27 cellular contexts compared by ENCODE assay signal in the genomic region with DNA sequence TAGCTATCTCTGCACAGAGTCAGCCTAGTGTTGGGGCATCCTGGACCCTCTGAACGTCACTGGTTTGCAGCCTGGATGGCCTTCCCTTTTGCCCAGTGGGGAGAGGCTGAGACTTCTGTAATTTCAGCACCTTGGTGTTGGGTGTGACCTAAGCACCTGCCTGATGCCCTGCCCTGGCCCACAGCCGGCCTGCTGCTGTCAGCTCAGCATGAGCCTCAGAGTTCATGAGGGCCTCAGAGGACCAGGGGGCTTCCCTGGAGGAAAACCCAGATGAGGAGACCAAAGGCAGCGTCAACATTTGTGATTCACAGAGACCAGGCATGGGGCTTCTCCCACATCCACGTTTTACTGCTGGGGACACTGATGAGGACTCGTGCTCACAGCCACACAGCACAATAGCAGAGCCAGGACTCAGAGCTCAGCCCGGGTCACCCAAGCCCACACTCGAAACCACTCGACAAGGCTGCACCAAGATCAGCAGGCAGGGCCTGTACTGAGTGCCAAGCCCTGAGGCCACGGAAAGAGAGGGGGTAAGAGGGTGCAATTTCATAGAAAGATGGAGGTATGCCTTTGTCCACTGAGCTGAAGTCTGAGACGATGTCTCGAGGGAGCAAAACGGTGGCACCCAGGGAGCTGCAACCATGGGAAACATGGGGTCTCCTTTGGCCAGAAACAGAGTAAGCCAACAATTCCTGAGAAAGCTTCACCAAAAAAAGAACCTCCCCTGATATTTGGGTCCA. TPM values are rescaled to one million over a fixed set of nuclear protein-coding genes. Genes with fewer than 3 reads are reported as not detected.
DNase-seq lines count a peak whose midpoint lies in the region; ATAC-seq and TF ChIP-seq lines count a peak whose summit lies in the region.
"Had no signal": no experiment of that assay in that cellular context is flagged by ENCODE, and none has a peak within 500 bp of the region (broad histone marks: within the 10 kb centered on the region; RNA-seq: fewer than 3 reads in every experiment).

No MANE protein-coding gene starts in this region.

- H3K9me3 Mint-ChIP-seq in endodermal cell: peaks cover 7% of the 10 kb centered on the region

- H3K9ac ChIP-seq in endodermal cell (ENCODE audit: extremely low read depth, low read length, poor library complexity, severe bottlenecking) (no peak overlapping the region), mucosa of stomach (ENCODE audit: low read length) (peak overlapping the region; percentile 58)
- H3K9ac ChIP-seq: GM23248 had no signal

- H3K9me3 ChIP-seq in heart left ventricle (peaks cover 0 to 16% (median 1%) of the 10 kb centered on the region in 12 donors), endodermal cell (ENCODE audit: control insufficient read depth, low read length) (no peaks in the 10 kb centered on the region), mucosa of stomach (ENCODE audit: control insufficient read depth, low read length) (no peaks in the 10 kb centered on the region), upper lobe of right lung (no peaks in the 10 kb centered on the region)
- H3K9me3 ChIP-seq: MG63 had no signal

- no peak for TF ChIP-seq POLR2A in heart left ventricle (IDR thresholded peaks at IDR 0.05)

- peaks cover 4% of the 10 kb centered on the region for H3K36me3 Mint-ChIP-seq in endodermal cell (ENCODE audit: low read depth)

- H3K27me3 Mint-ChIP-seq in endodermal cell (ENCODE audit: insufficient read depth): peaks cover 19% of the 10 kb centered on the region

- ATAC-seq in Right ventricle myocardium superior (ENCODE audit: poor library complexity): no peak
- no peak for ATAC-seq in heart left ventricle
- no peak for ATAC-seq in upper lobe of right lung
- no peak for ATAC-seq in HG02885 (IDR thresholded peaks at IDR 0.05; ENCODE audit: poor library complexity, unreplicated experiment)
- no peak for ATAC-seq in HG02588 (IDR thresholded peaks at IDR 0.05; ENCODE audit: unreplicated experiment)
- ATAC-seq: PC-3 had no signal

- H3K4me1 Mint-ChIP-seq in endodermal cell: peaks cover 31% of the 10 kb centered on the region

- DNase-seq in Right ventricle myocardium superior (peak; percentile 38), heart left ventricle (no peak), endodermal cell (peak; percentile 36), upper lobe of right lung (peak; percentile 58)
- DNase-seq: CD4-positive, CD25-positive, alpha-beta regulatory T cell; DMS53; GM23248; H7; KG1; MG63; NCI-H1105 treated with DMSO at 0.1 percent for 48 hours; NCI-H146; NCI-H1930; NCI-H2107; NCI-H446; NCI-H524 treated with DMSO at 0.1 percent for 48 hours; NCI-H774; NK-92 treated with Interleukin-12 subunit alpha and Interleukin-12 subunit beta, amount 100 ng/mL, for 24 hours; PC-3 had no signal

- no peaks in the 10 kb centered on the region for H3K36me3 ChIP-seq in heart left ventricle
- no peaks in the 10 kb centered on the region for H3K36me3 ChIP-seq in endodermal cell (ENCODE audit: control insufficient read depth, insufficient read depth, low read length)
- H3K36me3 ChIP-seq in mucosa of stomach (ENCODE audit: control insufficient read depth, insufficient read depth, low read length): no peaks in the 10 kb centered on the region
- no peaks in the 10 kb centered on the region for H3K36me3 ChIP-seq in upper lobe of right lung
- H3K36me3 ChIP-seq: MG63, SJSA1 had no signal

- TF ChIP-seq CTCF in heart left ventricle (IDR thresholded peaks at IDR 0.05): no peak
- TF ChIP-seq CTCF in endodermal cell (conservative IDR thresholded peaks at IDR 0.05): no peak
- TF ChIP-seq CTCF in upper lobe of right lung (IDR thresholded peaks at IDR 0.05): no peak

- H3K27me3 ChIP-seq in heart left ventricle (peaks cover 0 to 11% (median 6%) of the 10 kb centered on the region in 9 donors), endodermal cell (ENCODE audit: control insufficient read depth, insufficient read depth, low read length, poor library complexity, severe bottlenecking) (no peaks in the 10 kb centered on the region), mucosa of stomach (ENCODE audit: control insufficient read depth, insufficient read depth, low read length) (no peaks in the 10 kb centered on the region), upper lobe of right lung (no peaks in the 10 kb centered on the region)
- H3K27me3 ChIP-seq: MG63, SJSA1 had no signal

- no peak overlapping the region for H3K4me3 ChIP-seq in heart left ventricle
- no peak overlapping the region for H3K4me3 ChIP-seq in endodermal cell (ENCODE audit: low read length)
- H3K4me3 ChIP-seq in mucosa of stomach (ENCODE audit: low read length): peak overlapping the region; percentile 1
- H3K4me3 ChIP-seq in upper lobe of right lung: no peak overlapping the region
- H3K4me3 ChIP-seq: GM23248, MG63, SJSA1 had no signal

- intact Hi-C loops in Right ventricle myocardium superior (cut with DNase I) (no loop called here), heart left ventricle (cut with DNase I) (loop anchor here in 8 of 10 donors (5.0 to 10.0 kb wide), 5 partner anchors 37 to 197 kb away; partner anchors contain the start of genes COPG1 (in 5 of the 8) and RAB43 (in 1 of the 8)), upper lobe of right lung (cut with DNase I) (no loop called here)

- H3K4me3 Mint-ChIP-seq in endodermal cell: no peak overlapping the region

- H3K27ac Mint-ChIP-seq in endodermal cell: no peak overlapping the region
- H3K27ac Mint-ChIP-seq: CD4-positive, CD25-positive, alpha-beta regulatory T cell had no signal

- H3K27ac ChIP-seq in heart left ventricle (no peak overlapping the region), endodermal cell (ENCODE audit: low read depth, low read length) (no peak overlapping the region), upper lobe of right lung (no peak overlapping the region)
- H3K27ac ChIP-seq: GM23248, SJSA1 had no signal

- 90 to 95% (median 92%) methylated on average over 9 to 12 of the region's 12 CpGs for WGBS in heart left ventricle, 4 donors
- WGBS in endodermal cell (ENCODE audit: insufficient coverage in 1 of 2, insufficient read length in 1 of 2), 2 experiments: 90 to 91% methylated on average over 11 to 12 of the region's 12 CpGs

- H3K4me1 ChIP-seq in heart left ventricle: peaks cover 0 to 36% (median 20%) of the 10 kb centered on the region in 12 donors
- H3K4me1 ChIP-seq in endodermal cell (ENCODE audit: control insufficient read depth, insufficient read depth, low read length): peaks cover 4% of the 10 kb centered on the region
- peaks cover 48% of the 10 kb centered on the region for H3K4me1 ChIP-seq in mucosa of stomach (ENCODE audit: control insufficient read depth, insufficient read depth, low read length)
- peaks cover 30% of the 10 kb centered on the region for H3K4me1 ChIP-seq in upper lobe of right lung

RNA-seq across cellular contexts. Expression of gene GP9, which starts 9.9 kb away (rescaled TPM):
- total RNA-seq in Right ventricle myocardium superior (not detected), heart left ventricle (not detected), endodermal cell (not detected), upper lobe of right lung (1.2 TPM)
- not detected for polyA plus RNA-seq in heart left ventricle
- polyA plus RNA-seq in endodermal cell (2013, experiment 1 of 2): not detected
- not detected for polyA plus RNA-seq in endodermal cell (2013, experiment 2 of 2)
- total RNA-seq: A172, Daoy, G401, GM23248, H7, PC-3, SJSA1 had no signal
- polyA plus RNA-seq: BJ; CD4-positive, CD25-positive, alpha-beta regulatory T cell; GM23248 had no signal

RNA-seq across cellular contexts. Expression of gene EFCC1, which starts 49.6 kb away (rescaled TPM):
- total RNA-seq in Right ventricle myocardium superior: 2.4 TPM
- 1 to 10 TPM in 8 of 9 donors, under 1 TPM in 1; 0.60 to 2.5 (median 1.7) TPM for total RNA-seq in heart left ventricle
- polyA plus RNA-seq in heart left ventricle: 1 to 10 TPM in 1 of 2 donors, under 1 TPM in 1; 0.91 to 1.1 TPM
- under 1 TPM; 0.31 to 0.93 TPM for total RNA-seq in endodermal cell
- polyA plus RNA-seq in endodermal cell (2013, experiment 1 of 2): 26.5 TPM
- 23.8 TPM for polyA plus RNA-seq in endodermal cell (2013, experiment 2 of 2)
- total RNA-seq in upper lobe of right lung: 17.2 TPM
- total RNA-seq: Daoy, G401, GM23248, PC-3 had no signal
- polyA plus RNA-seq: BJ; CD4-positive, CD25-positive, alpha-beta regulatory T cell; GM23248 had no signal

RNA-seq across cellular contexts. Expression of gene CFAP92, which starts 56.9 kb away (rescaled TPM):
- total RNA-seq in Right ventricle myocardium superior (not detected), heart left ventricle (1 to 10 TPM in 1 of 9 donors, under 1 TPM in 5, not detected in 3; 0.12 to 1.8 (median 0.47) TPM), endodermal cell (1 to 10 TPM; 1.3 to 3.0 TPM), upper lobe of right lung (1.9 TPM)
- polyA plus RNA-seq in heart left ventricle: under 1 TPM; 0.17 to 0.23 TPM
- polyA plus RNA-seq in endodermal cell (2013, experiment 1 of 2): 11.9 TPM
- 13.2 TPM for polyA plus RNA-seq in endodermal cell (2013, experiment 2 of 2)
- total RNA-seq: CD4-positive, CD25-positive, alpha-beta regulatory T cell; G401; GM23248 had no signal
- polyA plus RNA-seq: BJ, GM23248 had no signal

Comparison
In these comparisons a context has a peak if more than half of its experiments do, and no peak if none do; other contexts are left out.
1. DNase-seq: peak in Right ventricle myocardium superior (single experiment), endodermal cell (single experiment) and upper lobe of right lung (single experiment); none in heart left ventricle (0 of 5).
2. intact Hi-C loops: an anchor here in heart left ventricle (5.0 to 10.0 kb wide); none called in Right ventricle myocardium superior and upper lobe of right lung.